Comparison of ENCODE assay signal across 18 cellular contexts in the genomic region with DNA sequence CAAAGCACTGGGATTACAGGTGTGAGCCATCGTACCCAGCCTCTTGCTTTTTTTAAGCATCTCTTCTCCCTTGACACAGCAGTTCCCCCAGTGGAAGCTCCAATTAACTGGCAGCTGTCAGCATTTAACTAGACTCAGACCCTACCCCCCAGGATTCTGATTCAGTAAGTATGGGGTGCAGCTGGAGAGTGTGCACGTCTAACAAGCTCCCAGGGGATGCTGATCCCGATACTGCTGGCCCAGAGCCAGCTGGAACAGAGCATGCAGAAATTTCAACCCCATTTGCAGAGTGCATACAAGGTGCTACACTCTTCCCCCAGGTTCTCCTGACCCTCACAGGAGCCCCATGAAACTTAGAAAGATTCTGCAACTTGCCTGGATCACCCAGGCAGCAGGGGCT. TPM values are rescaled to one million over a fixed set of nuclear protein-coding genes. Genes with fewer than 3 reads are reported as not detected.
"Had no signal": no experiment of that assay in that cellular context is flagged by ENCODE, and none has a peak within 500 bp of the region (broad histone marks: within the 10 kb centered on the region; RNA-seq: fewer than 3 reads in every experiment).

No MANE protein-coding gene starts in this region.

- H3K4me1 ChIP-seq: esophagus squamous epithelium had no signal

- H3K9me3 ChIP-seq: esophagus squamous epithelium, neutrophil, stomach had no signal

- DNase-seq: activated CD4-positive, alpha-beta T cell treated with anti-CD3 and anti-CD28 coated beads, Interleukin-2, amount 10 ng/mL, durations not matched to agents 7 days and 5 days; activated CD4-positive, CD25-positive, alpha-beta regulatory T cell; activated CD8-positive, alpha-beta memory T cell treated with anti-CD3 and anti-CD28 coated beads for 24 hours; activated naive CD4-positive, alpha-beta T cell treated with anti-CD3 and anti-CD28 coated beads for 36 hours; dorsolateral prefrontal cortex; esophagus squamous epithelium; foreskin fibroblast; head of caudate nucleus; left colon; naive B cell; stimulated activated CD4-positive, alpha-beta T cell treated with anti-CD3 and anti-CD28 coated beads, Interleukin-4, amount 100 ng/mL, for 4 hours; stomach had no signal

- H3K36me3 ChIP-seq: esophagus squamous epithelium, neutrophil, stomach had no signal

- H3K27ac ChIP-seq: dorsolateral prefrontal cortex, esophagus squamous epithelium, neutrophil, stomach had no signal

- H3K4me3 ChIP-seq: dorsolateral prefrontal cortex, esophagus squamous epithelium, lung, stomach had no signal

- ATAC-seq: activated T-helper 17 cell treated with anti-CD3 and anti-CD28 coated beads, Interleukin-2, amount 50 U/mL, for 72 hours; left colon had no signal

- FAIRE-seq: astrocyte, endometrium had no signal

RNA-seq across cellular contexts. Expression of gene BCO1, which starts 27.7 kb away (rescaled TPM):
- total RNA-seq: activated CD4-positive, alpha-beta T cell treated with anti-CD3 and anti-CD28 coated beads, Interleukin-2, amount 10 ng/mL, durations not matched to agents 7 days and 5 days; activated naive CD4-positive, alpha-beta T cell treated with anti-CD3 and anti-CD28 coated beads for 36 hours; activated T-helper 17 cell treated with anti-CD3 and anti-CD28 coated beads, Interleukin-2, amount 50 U/mL, for 72 hours; astrocyte; skeletal muscle tissue had no signal
